ENCODE assay signal across 19 cellular contexts in genomic region chr2:182907081-182907830, GRCh38. TPM values are rescaled to one million over a fixed set of nuclear protein-coding genes. Genes with fewer than 3 reads are reported as not detected.
DNase-seq lines count a peak whose midpoint lies in the region; ATAC-seq, FAIRE-seq and TF ChIP-seq lines count a peak whose summit lies in the region.
"Had no signal": no experiment of that assay in that cellular context is flagged by ENCODE, and none has a peak within 500 bp of the region (broad histone marks: within the 10 kb centered on the region; RNA-seq: fewer than 3 reads in every experiment).

No MANE protein-coding gene starts in this region.

- peak overlapping the region; percentile 91 for H3K27ac Mint-ChIP-seq in neural crest cell (ENCODE audit: unreplicated experiment)
- H3K27ac Mint-ChIP-seq in activated CD4-positive, alpha-beta T cell treated with anti-CD3 and anti-CD28 coated beads for 36 hours = no peak overlapping the region
- H3K27ac Mint-ChIP-seq: activated T-cell treated with anti-CD3 and anti-CD28 coated beads, Interleukin-2, amount 50 U/mL, for 72 hours; HFFc6; IgD-negative memory B cell had no signal

- DNase-seq in SK-N-MC (ENCODE audit: low read depth, low spot score) (no peak), endothelial cell of umbilical vein (ENCODE audit: low read depth, low spot score) (peak; percentile 25), neural crest cell (ENCODE audit: low read depth, low spot score) (no peak), mucosa of descending colon (no peak), NCI-H2029 (lab: John Stamatoyannopoulos, UW) (no peak)
- no peak for DNase-seq in activated effector memory CD4-positive, alpha-beta T cell treated with Interleukin-2 at 50 U/mL for 16 hours
- no peak for DNase-seq in activated CD4-positive, alpha-beta T cell treated with anti-CD3 and anti-CD28 coated beads for 36 hours
- DNase-seq: activated T-cell treated with anti-CD3 and anti-CD28 coated beads, Interleukin-2, amount 50 U/mL, for 72 hours; GF-D8; HFFc6; hippocampal formation; naive thymus-derived CD4-positive, alpha-beta T cell; NCI-H1092 treated with DMSO at 0.1 percent for 48 hours; NCI-H226; retina; Right ventricle myocardium superior had no signal

- ATAC-seq in activated CD4-positive, alpha-beta T cell treated with anti-CD3 and anti-CD28 coated beads for 36 hours = no peak
- no peak for ATAC-seq in mucosa of descending colon
- ATAC-seq: activated T-cell treated with anti-CD3 and anti-CD28 coated beads, Interleukin-2, amount 50 U/mL, for 72 hours; naive thymus-derived CD4-positive, alpha-beta T cell had no signal

- no peaks in the 10 kb centered on the region for H3K9me3 Mint-ChIP-seq in neural crest cell
- H3K9me3 Mint-ChIP-seq in activated CD4-positive, alpha-beta T cell treated with anti-CD3 and anti-CD28 coated beads for 36 hours (ENCODE audit: low read depth) = no peaks in the 10 kb centered on the region
- H3K9me3 Mint-ChIP-seq: activated T-cell treated with anti-CD3 and anti-CD28 coated beads, Interleukin-2, amount 50 U/mL, for 72 hours; HFFc6; IgD-negative memory B cell had no signal

- H3K4me1 ChIP-seq in HEK293 (ENCODE audit: control insufficient read depth, insufficient read depth, low read length) (no peaks in the 10 kb centered on the region), endothelial cell of umbilical vein (ENCODE audit: control insufficient read depth, extremely low read depth, insufficient read depth, low read length) (no peaks in the 10 kb centered on the region), mucosa of descending colon (ENCODE audit: low read depth) (peaks cover 3% of the 10 kb centered on the region)
- H3K4me1 ChIP-seq: suprapubic skin had no signal

- H2AFZ ChIP-seq in endothelial cell of umbilical vein (ENCODE audit: low read depth, low read length) = no peak overlapping the region

- POLR2A ChIA-PET in HEK293 (lab: Yijun Ruan, JAX) = no interaction called here
- POLR2A ChIA-PET in endothelial cell of umbilical vein (lab: Charles Lee) = no interaction called here
- POLR2A ChIA-PET in activated CD4-positive, alpha-beta T cell treated with anti-CD3 and anti-CD28 coated beads for 36 hours (lab: Charles Lee) = no interaction called here

- intact Hi-C loops in endothelial cell of umbilical vein (cut with micrococcal nuclease) = no loop called here
- intact Hi-C loops in activated CD4-positive, alpha-beta T cell treated with anti-CD3 and anti-CD28 coated beads for 36 hours (cut with DNase I, micrococcal nuclease) = no loop called here
- intact Hi-C loops in mucosa of descending colon (cut with DNase I, micrococcal nuclease) = no loop called here

- BruUV-seq in endothelial cell of umbilical vein (replicated peaks; lab: Mats Ljungman, UMichigan) = no TSS peak

- no peaks in the 10 kb centered on the region for H3K9me3 ChIP-seq in HEK293 (ENCODE audit: control insufficient read depth, insufficient read depth, low read depth, low read length)
- no peaks in the 10 kb centered on the region for H3K9me3 ChIP-seq in SK-N-MC (ENCODE audit: low read depth, low read length)
- H3K9me3 ChIP-seq in endothelial cell of umbilical vein (replicated peaks; ENCODE audit: control insufficient read depth, insufficient read depth, low read length) = no peaks in the 10 kb centered on the region
- no peaks in the 10 kb centered on the region for H3K9me3 ChIP-seq in mucosa of descending colon
- H3K9me3 ChIP-seq: suprapubic skin had no signal

- CTCF ChIA-PET in HEK293 (lab: Yijun Ruan, JAX) (interaction anchor here (2.1 kb wide), 1 partner anchor 73 kb away, joined by 8 read pairs; no protein-coding TSS in a partner anchor), endothelial cell of umbilical vein (lab: Charles Lee) (interaction anchor here (0.7 to 1.3 kb wide), 3 partner anchors 9 to 146 kb away, joined by 4 to 5 read pairs (median 4); no protein-coding TSS in a partner anchor)
- CTCF ChIA-PET in activated CD4-positive, alpha-beta T cell treated with anti-CD3 and anti-CD28 coated beads for 36 hours (lab: Charles Lee) = no interaction called here

- no peak overlapping the region for H3K4me3 ChIP-seq in HEK293 (ENCODE audit: low read depth, low read length)
- no peak overlapping the region for H3K4me3 ChIP-seq in SK-N-MC
- no peak overlapping the region for H3K4me3 ChIP-seq in endothelial cell of umbilical vein (replicated peaks in 1 of 3; ENCODE audit: insufficient read depth in 1 of 3, low read depth in 1 of 3, low read length in 3 of 3)
- no peak overlapping the region for H3K4me3 ChIP-seq in mucosa of descending colon
- H3K4me3 ChIP-seq: suprapubic skin had no signal

- H3K4me2 ChIP-seq in endothelial cell of umbilical vein (ENCODE audit: insufficient read depth, low read length) = no peak overlapping the region

- no peak for FAIRE-seq in endothelial cell of umbilical vein (lab: Jason Lieb, UNC)

- H3K79me2 ChIP-seq in endothelial cell of umbilical vein (ENCODE audit: control insufficient read depth, insufficient read depth, low read length) = no peaks in the 10 kb centered on the region

- TF ChIP-seq CTCF in HEK293 (tag by site-specific recombination; IDR thresholded peaks at IDR 0.05) (no peak), endothelial cell of umbilical vein (IDR thresholded peaks at IDR 0.05; ENCODE audit: extremely low read depth in 1 of 2, insufficient read depth in 1 of 2, low read depth in 1 of 2, low read length in 2 of 2) (no peak), neural crest cell (conservative IDR thresholded peaks at IDR 0.05) (no peak), mucosa of descending colon (IDR thresholded peaks at IDR 0.05) (no peak)

- H3K4me3 Mint-ChIP-seq in neural crest cell = no peak overlapping the region
- H3K4me3 Mint-ChIP-seq in activated CD4-positive, alpha-beta T cell treated with anti-CD3 and anti-CD28 coated beads for 36 hours = no peak overlapping the region
- H3K4me3 Mint-ChIP-seq: activated T-cell treated with anti-CD3 and anti-CD28 coated beads, Interleukin-2, amount 50 U/mL, for 72 hours; HFFc6; IgD-negative memory B cell; naive thymus-derived CD4-positive, alpha-beta T cell had no signal

- H3K27ac ChIP-seq in HEK293 (ENCODE audit: extremely low read depth, low read depth, low read length) = no peak overlapping the region
- peak overlapping the region; percentile 69 for H3K27ac ChIP-seq in SK-N-MC
- no peak overlapping the region for H3K27ac ChIP-seq in endothelial cell of umbilical vein (ENCODE audit: insufficient read depth, low read depth, low read length)
- H3K27ac ChIP-seq: suprapubic skin had no signal

- H3K36me3 Mint-ChIP-seq in neural crest cell (ENCODE audit: low read depth) = peaks cover 23% of the 10 kb centered on the region
- H3K36me3 Mint-ChIP-seq in activated CD4-positive, alpha-beta T cell treated with anti-CD3 and anti-CD28 coated beads for 36 hours (ENCODE audit: low read depth) = no peaks in the 10 kb centered on the region
- H3K36me3 Mint-ChIP-seq: IgD-negative memory B cell had no signal

- H4K20me1 ChIP-seq in endothelial cell of umbilical vein (replicated peaks; ENCODE audit: control insufficient read depth, extremely low read depth, insufficient read depth, low read length) = no peaks in the 10 kb centered on the region

- dilution Hi-C loops in endothelial cell of umbilical vein (cut with MboI; ENCODE audit: extremely low pct_ligation_motif_present, low sequenced_read_pairs) = no loop called here

- no peaks in the 10 kb centered on the region for H3K9me1 ChIP-seq in endothelial cell of umbilical vein (replicated peaks; ENCODE audit: control insufficient read depth, extremely low read depth, insufficient read depth, low read length)

- no peak for TF ChIP-seq POLR2A in endothelial cell of umbilical vein (IDR thresholded peaks at IDR 0.05; ENCODE audit: low read depth, low read length)

- H3K27me3 Mint-ChIP-seq in neural crest cell (ENCODE audit: low read depth) = no peaks in the 10 kb centered on the region
- no peaks in the 10 kb centered on the region for H3K27me3 Mint-ChIP-seq in activated CD4-positive, alpha-beta T cell treated with anti-CD3 and anti-CD28 coated beads for 36 hours
- H3K27me3 Mint-ChIP-seq: naive thymus-derived CD4-positive, alpha-beta T cell had no signal

- peaks cover 0 to 10% of the 10 kb centered on the region in 2 experiments; a peak in 2 of 3 replicates for H3K36me3 ChIP-seq in HEK293 (ENCODE audit: control insufficient read depth in 2 of 2, insufficient read depth in 1 of 2, low read length in 2 of 2)
- H3K36me3 ChIP-seq in SK-N-MC (ENCODE audit: insufficient read depth, low read length) = peaks cover 38% of the 10 kb centered on the region
- H3K36me3 ChIP-seq in endothelial cell of umbilical vein (ENCODE audit: control insufficient read depth in 2 of 2, extremely low read depth in 1 of 2, insufficient read depth in 2 of 2, low read length in 2 of 2) = peaks cover 0 to 3% of the 10 kb centered on the region in 2 experiments
- H3K36me3 ChIP-seq in mucosa of descending colon (ENCODE audit: low read depth) = no peaks in the 10 kb centered on the region

- H3K9ac ChIP-seq in SK-N-MC (ENCODE audit: insufficient read length) (no peak overlapping the region), endothelial cell of umbilical vein (replicated peaks; ENCODE audit: extremely low read depth, insufficient read depth, low read length) (no peak overlapping the region)

- H3K27me3 ChIP-seq in endothelial cell of umbilical vein (ENCODE audit: control insufficient read depth in 2 of 2, insufficient read depth in 2 of 2, low read length in 2 of 2) = no peaks in the 10 kb centered on the region
- H3K27me3 ChIP-seq: suprapubic skin had no signal

- H3K4me1 Mint-ChIP-seq in neural crest cell = peaks cover 19% of the 10 kb centered on the region
- H3K4me1 Mint-ChIP-seq in activated CD4-positive, alpha-beta T cell treated with anti-CD3 and anti-CD28 coated beads for 36 hours = no peaks in the 10 kb centered on the region
- H3K4me1 Mint-ChIP-seq: IgD-negative memory B cell; naive thymus-derived CD4-positive, alpha-beta T cell had no signal

TF ChIP-seq in HEK293, 187 proteins besides CTCF, POLR2A, EP300 and RAD21 (continues in another document):
- no peak for TF ChIP-seq ZNF341 (tag by site-specific recombination; IDR thresholded peaks at IDR 0.05; ENCODE audit: low read depth)

TF ChIP-seq in endothelial cell of umbilical vein, 7 proteins besides CTCF, POLR2A, EP300 and RAD21 (continues in another document):
- TF ChIP-seq FOS (IDR thresholded peaks at IDR 0.05; ENCODE audit: borderline replicate concordance, insufficient read depth, low read length) = no peak

RNA-seq across cellular contexts. Expression of gene FRZB, which starts 40.8 kb away (rescaled TPM):
- total RNA-seq in endothelial cell of umbilical vein = 0.09 TPM in 1 of 2 replicates, not detected in the other
- 0.03 and 0.04 TPM in 2 replicates for polyA plus RNA-seq in endothelial cell of umbilical vein
- polyA plus RNA-seq in endothelial cell of umbilical vein (2011; cell fraction: cytosol; rRNA removed) = 0.03 and 0.08 TPM in 2 replicates
- 0.08 and 0.11 TPM in 2 replicates for polyA plus RNA-seq in endothelial cell of umbilical vein (2011; cell fraction: nucleus; rRNA removed)
- not detected in 2 replicates for polyA plus RNA-seq in endothelial cell of umbilical vein (2012)
- not detected in 2 replicates for polyA minus RNA-seq in endothelial cell of umbilical vein
- polyA minus RNA-seq in endothelial cell of umbilical vein (2011; cell fraction: cytosol; rRNA and poly(A)+ RNA removed) = not detected
- 0.14 TPM in 1 of 2 replicates, not detected in the other for polyA minus RNA-seq in endothelial cell of umbilical vein (2011; cell fraction: nucleus; rRNA and poly(A)+ RNA removed)
- total RNA-seq in neural crest cell = 32.9 and 33.4 TPM in 2 replicates
- total RNA-seq in activated CD4-positive, alpha-beta T cell treated with anti-CD3 and anti-CD28 coated beads for 36 hours = not detected
- total RNA-seq in mucosa of descending colon = 10 to 100 TPM in 1 of 3 donors, 1 to 10 TPM in 2; 5.9 to 15.7 (median 8.9) TPM
- total RNA-seq: activated T-cell treated with anti-CD3 and anti-CD28 coated beads, Interleukin-2, amount 50 U/mL, for 72 hours; naive thymus-derived CD4-positive, alpha-beta T cell had no signal
- polyA plus RNA-seq: naive thymus-derived CD4-positive, alpha-beta T cell had no signal
